In genomic region chr7:84271550-84271949, GRCh38 we compare ENCODE assay signal across 20 cellular contexts.
A peak's percentile ranks its signal among the peaks of the same experiment; 100 is the strongest.
DNase-seq lines count a peak whose midpoint lies in the region; ATAC-seq and TF ChIP-seq lines count a peak whose summit lies in the region.
"Had no signal": no experiment of that assay in that cellular context is flagged by ENCODE, and none has a peak within 500 bp of the region (broad histone marks: within the 10 kb centered on the region; RNA-seq: fewer than 3 reads in every experiment).

No MANE protein-coding gene starts in this region.

- H3K27me3 ChIP-seq in HL-60 (ENCODE audit: insufficient read depth, poor library complexity, severe bottlenecking), result no peaks in the 10 kb centered on the region
- H3K27me3 ChIP-seq in neuronal stem cell (ENCODE audit: control insufficient read depth in 3 of 3, insufficient read depth in 3 of 3, low read depth in 1 of 3, low read length in 3 of 3), result no peaks in the 10 kb centered on the region
- no peaks in the 10 kb centered on the region for H3K27me3 ChIP-seq in upper lobe of left lung
- H3K27me3 ChIP-seq in CD8-positive, alpha-beta T cell (ENCODE audit: insufficient read depth, low read length), result no peaks in the 10 kb centered on the region
- H3K27me3 ChIP-seq: BLaER1, cardiac muscle cell, neural progenitor cell, right atrium auricular region had no signal

- H2BK15ac ChIP-seq in neuronal stem cell (ENCODE audit: low read length), result no peak overlapping the region

- H3K4me1 Mint-ChIP-seq in CD8-positive, alpha-beta T cell (ENCODE audit: low read depth), result no peaks in the 10 kb centered on the region

- TF ChIP-seq POLR2A in upper lobe of left lung (IDR thresholded peaks at IDR 0.05), result no peak

- intact Hi-C loops in CD8-positive, alpha-beta T cell (cut with DNase I, micrococcal nuclease), result no loop called here

- CTCF ChIA-PET in CD8-positive, alpha-beta T cell (lab: Charles Lee), result no interaction called here

- H3K4me3 Mint-ChIP-seq in CD8-positive, alpha-beta T cell, result no peak overlapping the region
- H3K4me3 Mint-ChIP-seq: activated naive CD8-positive, alpha-beta T cell; activated T-cell treated with anti-CD3 and anti-CD28 coated beads, Interleukin-2, amount 50 U/mL, for 24 hours; neural progenitor cell had no signal

- peak overlapping the region; percentile 12 for H2AFZ ChIP-seq in neuronal stem cell (ENCODE audit: low read length)
- H2AFZ ChIP-seq: neural progenitor cell had no signal

- TF ChIP-seq EP300 in upper lobe of left lung (IDR thresholded peaks at IDR 0.05), result no peak

- H3K36me3 ChIP-seq in neuronal stem cell (replicated peaks in 1 of 2; ENCODE audit: control insufficient read depth in 2 of 2, insufficient read depth in 2 of 2, low read length in 2 of 2) (no peaks in the 10 kb centered on the region), upper lobe of left lung (no peaks in the 10 kb centered on the region)
- no peaks in the 10 kb centered on the region for H3K36me3 ChIP-seq in CD8-positive, alpha-beta T cell (ENCODE audit: insufficient read depth, low read length)
- H3K36me3 ChIP-seq: BLaER1, cardiac muscle cell, neural progenitor cell, right atrium auricular region had no signal

- H3K9me3 Mint-ChIP-seq in CD8-positive, alpha-beta T cell, result no peaks in the 10 kb centered on the region
- H3K9me3 Mint-ChIP-seq: activated T-cell treated with anti-CD3 and anti-CD28 coated beads, Interleukin-2, amount 50 U/mL, for 24 hours; neural progenitor cell had no signal

- H2AK5ac ChIP-seq in neuronal stem cell (ENCODE audit: low read depth, low read length), result no peak overlapping the region

- no peak overlapping the region for H3K23ac ChIP-seq in neuronal stem cell (ENCODE audit: low read depth, low read length, poor library complexity)

- no peak for TF ChIP-seq CTCF in HL-60 (IDR thresholded peaks at IDR 0.05; ENCODE audit: insufficient read depth, low read length)
- no peak for TF ChIP-seq CTCF in choroid plexus epithelial cell (conservative IDR thresholded peaks at IDR 0.05; ENCODE audit: low read depth, low read length)
- no peak for TF ChIP-seq CTCF in upper lobe of left lung (IDR thresholded peaks at IDR 0.05)
- no peak for TF ChIP-seq CTCF in CD8-positive, alpha-beta T cell (IDR thresholded peaks at IDR 0.05)

- H3K4me3 ChIP-seq in HL-60 (replicated peaks; ENCODE audit: insufficient read depth, low read length) (no peak overlapping the region), choroid plexus epithelial cell (ENCODE audit: low read depth, low read length) (no peak overlapping the region), neuronal stem cell (ENCODE audit: low read length in 2 of 2) (no peak overlapping the region), upper lobe of left lung (no peak overlapping the region)
- no peak overlapping the region for H3K4me3 ChIP-seq in CD8-positive, alpha-beta T cell (ENCODE audit: low read depth, low read length)
- H3K4me3 ChIP-seq: BLaER1, cardiac muscle cell, neural progenitor cell, right atrium auricular region had no signal

- no peak for ATAC-seq in upper lobe of left lung (ENCODE audit: low FRiP score in 2 of 2)
- no peak for ATAC-seq in CD8-positive, alpha-beta T cell

- H3K27me3 Mint-ChIP-seq in CD8-positive, alpha-beta T cell (ENCODE audit: low read depth), result no peaks in the 10 kb centered on the region
- H3K27me3 Mint-ChIP-seq: activated naive CD8-positive, alpha-beta T cell; activated T-cell treated with anti-CD3 and anti-CD28 coated beads, Interleukin-2, amount 50 U/mL, for 24 hours had no signal

- peak; percentile 18 to 44 for DNase-seq in HL-60 (ENCODE audit: low read depth in 1 of 2, low spot score in 1 of 2)
- DNase-seq in NOMO-1 (lab: John Stamatoyannopoulos, UW; ENCODE audit: unreplicated experiment in 2 of 2), result peak; percentile 92 to 99
- DNase-seq in choroid plexus epithelial cell (ENCODE audit: low read depth), result peak; percentile 77
- no peak for DNase-seq in neuronal stem cell (ENCODE audit: low spot score)
- no peak for DNase-seq in upper lobe of left lung
- DNase-seq in NAMALWA (ENCODE audit: low spot score), result no peak
- no peak for DNase-seq in HK-2 (ENCODE audit: unreplicated experiment)
- no peak for DNase-seq in CD8-positive, alpha-beta T cell
- DNase-seq: activated T-cell treated with anti-CD3 and anti-CD28 coated beads, Interleukin-2, amount 50 U/mL, for 24 hours; DND-41; Karpas-422; NCI-H2029 treated with DMSO at 0.1 percent for 48 hours; NCI-H82; Right ventricle myocardium superior; stimulated activated CD4-positive, alpha-beta T cell treated with anti-CD3 and anti-CD28 coated beads, Interleukin-2, amount 100 ng/mL, for 24 hours had no signal

- H3K9ac ChIP-seq in neuronal stem cell (ENCODE audit: low read depth, low read length, poor library complexity), result no peak overlapping the region
- H3K9ac ChIP-seq: BLaER1, neural progenitor cell had no signal

- no peak overlapping the region for H2BK5ac ChIP-seq in neuronal stem cell (ENCODE audit: low read length)

- no peaks in the 10 kb centered on the region for H3K79me1 ChIP-seq in neuronal stem cell (ENCODE audit: low read depth, low read length)

- no peak overlapping the region for H3K4me2 ChIP-seq in neuronal stem cell (ENCODE audit: insufficient read depth, low read length, poor library complexity, severe bottlenecking)
- H3K4me2 ChIP-seq: BLaER1, neural progenitor cell had no signal

- no peak overlapping the region for H3K4ac ChIP-seq in neuronal stem cell (ENCODE audit: low read length)

- H3K18ac ChIP-seq in neuronal stem cell (ENCODE audit: low read length), result no peak overlapping the region

- H3K27ac ChIP-seq in HL-60 (replicated peaks) (no peak overlapping the region), neuronal stem cell (replicated peaks; ENCODE audit: low read length) (no peak overlapping the region), upper lobe of left lung (no peak overlapping the region)
- H3K27ac ChIP-seq in CD8-positive, alpha-beta T cell (ENCODE audit: low read depth, low read length), result no peak overlapping the region
- H3K27ac ChIP-seq: BLaER1, cardiac muscle cell, neural progenitor cell, right atrium auricular region had no signal

- H4K8ac ChIP-seq in neuronal stem cell (ENCODE audit: low read depth, low read length), result no peak overlapping the region

- WGBS in neuronal stem cell (ENCODE audit: extremely low coverage in 2 of 2, insufficient read length in 2 of 2, insufficient replicate concordance in 1 of 2), 2 donors, result no CpG with 5 or more reads among the region's 1 CpG
- WGBS in upper lobe of left lung, 2 donors, result 46 to 63% methylated on average over 1 of the region's 1 CpG

- POLR2A ChIA-PET in CD8-positive, alpha-beta T cell (lab: Charles Lee), result no interaction called here

- H3K36me3 Mint-ChIP-seq in CD8-positive, alpha-beta T cell, result no peaks in the 10 kb centered on the region
- H3K36me3 Mint-ChIP-seq: activated naive CD8-positive, alpha-beta T cell; neural progenitor cell had no signal

- no peaks in the 10 kb centered on the region for H3K9me3 ChIP-seq in neuronal stem cell (replicated peaks in 1 of 2; ENCODE audit: control insufficient read depth in 2 of 2, insufficient read depth in 1 of 2, low read depth in 1 of 2, low read length in 2 of 2)
- H3K9me3 ChIP-seq in upper lobe of left lung, result no peaks in the 10 kb centered on the region
- H3K9me3 ChIP-seq in CD8-positive, alpha-beta T cell (ENCODE audit: low read length), result no peaks in the 10 kb centered on the region
- H3K9me3 ChIP-seq: BLaER1, right atrium auricular region had no signal

- no peak overlapping the region for H3K14ac ChIP-seq in neuronal stem cell (ENCODE audit: low read length)

- H3K4me1 ChIP-seq in neuronal stem cell (ENCODE audit: control insufficient read depth in 2 of 2, insufficient read depth in 1 of 2, low read depth in 1 of 2, low read length in 2 of 2), result peaks cover 4 to 5% of the 10 kb centered on the region in 2 donors
- peaks cover 0 to 6% (median 0%) of the 10 kb centered on the region in 4 donors for H3K4me1 ChIP-seq in upper lobe of left lung
- no peaks in the 10 kb centered on the region for H3K4me1 ChIP-seq in CD8-positive, alpha-beta T cell (ENCODE audit: insufficient read depth, low read length)
- H3K4me1 ChIP-seq: BLaER1, right atrium auricular region had no signal

- H4K91ac ChIP-seq in neuronal stem cell (ENCODE audit: low read depth, low read length, poor library complexity), result no peak overlapping the region

- no peak overlapping the region for H2BK120ac ChIP-seq in neuronal stem cell (ENCODE audit: low read depth, low read length)

- no peak overlapping the region for H3K27ac Mint-ChIP-seq in CD8-positive, alpha-beta T cell
- H3K27ac Mint-ChIP-seq: activated naive CD8-positive, alpha-beta T cell; activated T-cell treated with anti-CD3 and anti-CD28 coated beads, Interleukin-2, amount 50 U/mL, for 24 hours; neural progenitor cell had no signal

- no peak overlapping the region for H2BK12ac ChIP-seq in neuronal stem cell (ENCODE audit: low read length)

Comparison
In these comparisons a context has a peak if more than half of its experiments do, and no peak if none do; other contexts are left out.
1. DNase-seq: peak in HL-60 (2 of 2), NOMO-1 (2 of 2) and choroid plexus epithelial cell (single experiment); none in neuronal stem cell (single experiment), upper lobe of left lung (0 of 2), NAMALWA (single experiment), HK-2 (single experiment) and CD8-positive, alpha-beta T cell (0 of 7).